Comparison of ENCODE assay signal across 8 cellular contexts in the genomic region with DNA sequence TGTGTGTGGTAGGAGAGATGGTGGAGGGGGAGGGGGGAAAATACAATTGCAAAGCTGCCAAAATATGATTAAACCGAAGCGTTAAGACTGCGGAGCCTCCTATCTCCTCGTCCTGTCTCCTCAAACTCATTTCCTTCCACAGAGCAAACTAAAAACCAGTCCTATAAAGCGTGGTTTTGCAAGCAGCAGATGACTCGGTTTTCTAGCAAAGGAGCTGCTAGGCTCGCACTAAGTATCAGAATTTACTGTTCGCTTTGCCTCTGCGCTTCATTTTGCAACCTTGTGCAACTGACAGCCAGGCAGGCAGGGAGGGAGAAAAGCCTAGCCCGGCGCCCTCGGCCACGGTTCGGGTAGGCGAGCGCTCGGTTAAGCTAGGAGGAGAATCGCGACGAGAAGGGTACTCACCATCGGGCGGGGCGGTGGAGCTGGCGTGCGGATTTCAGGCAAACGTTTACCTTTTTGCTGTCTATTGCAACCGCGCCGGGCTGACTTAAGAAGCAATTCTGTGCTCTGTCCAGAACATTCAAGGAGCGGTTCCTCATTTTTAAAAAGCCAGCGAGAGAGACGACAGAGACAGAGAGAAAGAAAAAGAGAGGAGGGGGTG. TPM values are rescaled to one million over a fixed set of nuclear protein-coding genes. Genes with fewer than 3 reads are reported as not detected.
DNase-seq lines count a peak whose midpoint lies in the region; ATAC-seq and TF ChIP-seq lines count a peak whose summit lies in the region.
"Had no signal": no experiment of that assay in that cellular context is flagged by ENCODE, and none has a peak within 500 bp of the region (broad histone marks: within the 10 kb centered on the region; RNA-seq: fewer than 3 reads in every experiment).

No MANE protein-coding gene starts in this region.

- TF ChIP-seq POLR2A in prostate gland (IDR thresholded peaks at IDR 0.05), result peak; percentile 15

- ATAC-seq in GM21619 (IDR thresholded peaks at IDR 0.05; ENCODE audit: unreplicated experiment) (no peak), HG03196 (IDR thresholded peaks at IDR 0.05; ENCODE audit: unreplicated experiment) (no peak), GM18517 (IDR thresholded peaks at IDR 0.05; ENCODE audit: unreplicated experiment) (no peak)

- CTCF ChIA-PET in HEK293 (lab: Yijun Ruan, JAX), result interaction anchor here (0.6 to 3.1 kb wide), 40 partner anchors 9 to 1848 kb away, joined by 3 to 29 read pairs (median 4); no protein-coding TSS in a partner anchor

- peak overlapping the region; percentile 90 for H3K27ac ChIP-seq in HEK293 (ENCODE audit: extremely low read depth, low read depth, low read length)
- peak overlapping the region; percentile 87 for H3K27ac ChIP-seq in fibroblast of lung (ENCODE audit: insufficient read depth, low read length)
- H3K27ac ChIP-seq in prostate gland, result peak overlapping the region; percentile 83 to 92

- under 1% methylated on average over 32 of the region's 32 CpGs for WGBS in prostate gland

- intact Hi-C loops in prostate gland (cut with DNase I), result loop anchor here (2.0 to 10.0 kb wide), 4 partner anchors 272 to 1162 kb away; no protein-coding TSS in a partner anchor

- H3K9ac ChIP-seq in fibroblast of lung (ENCODE audit: insufficient read depth, low read length), result peak overlapping the region; percentile 81

- H3K36me3 ChIP-seq in HEK293 (ENCODE audit: control insufficient read depth in 2 of 2, insufficient read depth in 1 of 2, low read length in 2 of 2) (no peaks in the 10 kb centered on the region), fibroblast of lung (ENCODE audit: control insufficient read depth, insufficient read depth, low read length) (no peaks in the 10 kb centered on the region), prostate gland (no peaks in the 10 kb centered on the region)

- H3K4me3 ChIP-seq in HEK293 (ENCODE audit: low read depth, low read length), result peak overlapping the region; percentile 60
- peak overlapping the region; percentile 65 to 96 (median 74) for H3K4me3 ChIP-seq in fibroblast of lung (replicated peaks in 1 of 4; ENCODE audit: control extremely low read depth in 1 of 4, insufficient read depth in 1 of 4, low read depth in 3 of 4, low read length in 4 of 4)
- H3K4me3 ChIP-seq in prostate gland, result peak overlapping the region; percentile 42 to 50

- POLR2A ChIA-PET in HEK293 (lab: Yijun Ruan, JAX), result interaction anchor here (0.7 to 2.8 kb wide), 16 partner anchors 9 to 1910 kb away, joined by 3 to 24 read pairs (median 4); no protein-coding TSS in a partner anchor

- H3K79me2 ChIP-seq in fibroblast of lung (ENCODE audit: control insufficient read depth, insufficient read depth, low read length), result peaks cover 92% of the 10 kb centered on the region

- no peaks in the 10 kb centered on the region for H3K9me3 ChIP-seq in HEK293 (ENCODE audit: control insufficient read depth, insufficient read depth, low read depth, low read length)
- H3K9me3 ChIP-seq in fibroblast of lung (ENCODE audit: control insufficient read depth, insufficient read depth, low read depth, low read length), result no peaks in the 10 kb centered on the region
- H3K9me3 ChIP-seq in prostate gland, result no peaks in the 10 kb centered on the region

- H3K4me1 ChIP-seq in HEK293 (ENCODE audit: control insufficient read depth, insufficient read depth, low read length), result peaks cover 11% of the 10 kb centered on the region
- H3K4me1 ChIP-seq in fibroblast of lung (ENCODE audit: control insufficient read depth, extremely low read depth, insufficient read depth, low read length), result peaks cover 9% of the 10 kb centered on the region
- no peaks in the 10 kb centered on the region for H3K4me1 ChIP-seq in prostate gland (replicated peaks)

- no peaks in the 10 kb centered on the region for H4K20me1 ChIP-seq in fibroblast of lung (ENCODE audit: control insufficient read depth, extremely low read depth, insufficient read depth, low read length)

- no peak for TF ChIP-seq CTCF in HEK293 (tag by site-specific recombination; IDR thresholded peaks at IDR 0.05)
- TF ChIP-seq CTCF in fibroblast of lung (conservative IDR thresholded peaks at IDR 0.05 in 1 of 2, IDR thresholded peaks at IDR 0.05 in 1 of 2; ENCODE audit: low read depth in 1 of 2, low read length in 2 of 2), result peak in 1 of 2 donors; percentile 2
- no peak for TF ChIP-seq CTCF in prostate gland (IDR thresholded peaks at IDR 0.05)

- H3K27me3 ChIP-seq in fibroblast of lung (ENCODE audit: control insufficient read depth, insufficient read depth, low read length) (no peaks in the 10 kb centered on the region), prostate gland (replicated peaks; ENCODE audit: insufficient read depth) (no peaks in the 10 kb centered on the region)

- H3K4me2 ChIP-seq in fibroblast of lung (ENCODE audit: extremely low read depth, insufficient read depth, low read length), result peak overlapping the region; percentile 96

- no peak overlapping the region for H2AFZ ChIP-seq in fibroblast of lung (ENCODE audit: low read length)

- DNase-seq in RPMI7951 (ENCODE audit: low read depth) (peak; percentile 62), fibroblast of lung (ENCODE audit: low read depth in 2 of 2) (peak; percentile 60 to 76), prostate gland (ENCODE audit: low spot score) (no peak)
- DNase-seq: activated B cell treated with CpG ODN at 0.5 μM for 24 hours had no signal

TF ChIP-seq in HEK293, 187 proteins besides CTCF, POLR2A, EP300 and RAD21 (continues in another document):
- TF ChIP-seq ZNF629 (tag by site-specific recombination; IDR thresholded peaks at IDR 0.05), result no peak
- TF ChIP-seq ZNF837 (tag by site-specific recombination; IDR thresholded peaks at IDR 0.05), result no peak
- 0 out of 2 replicates have a peak, but pooled peaks have one; percentile 27 for TF ChIP-seq ZNF561 (tag by site-specific recombination; IDR thresholded peaks at IDR 0.05; ENCODE audit: borderline replicate concordance)
- peak; percentile 79; the same call in 1 of the 2 replicates for TF ChIP-seq ZNF341 (tag by site-specific recombination; IDR thresholded peaks at IDR 0.05; ENCODE audit: low read depth)
- no peak for TF ChIP-seq ZNF488 (tag by site-specific recombination; IDR thresholded peaks at IDR 0.05)
- TF ChIP-seq ZSCAN30 (tag by site-specific recombination; IDR thresholded peaks at IDR 0.05), result 0 out of 2 replicates have a peak, but pooled peaks have one; percentile 14
- TF ChIP-seq GLI4 (tag by site-specific recombination; IDR thresholded peaks at IDR 0.05), result no peak
- 0 out of 2 replicates have a peak, but pooled peaks have one; percentile 22 for TF ChIP-seq ZNF501 (tag by site-specific recombination; IDR thresholded peaks at IDR 0.05)
- no peak for TF ChIP-seq INSM2 (tag by site-specific recombination; IDR thresholded peaks at IDR 0.05)
- TF ChIP-seq ZBTB8A (tag by site-specific recombination; IDR thresholded peaks at IDR 0.05), result peak; percentile 21; the same call in 1 of the 2 replicates
- peak; percentile 63 for TF ChIP-seq ZNF335 (tag by site-specific recombination; conservative IDR thresholded peaks at IDR 0.05)
- peak; percentile 63 for TF ChIP-seq ZBTB17 (tag by site-specific recombination; IDR thresholded peaks at IDR 0.05)
- TF ChIP-seq, protein P1, sequence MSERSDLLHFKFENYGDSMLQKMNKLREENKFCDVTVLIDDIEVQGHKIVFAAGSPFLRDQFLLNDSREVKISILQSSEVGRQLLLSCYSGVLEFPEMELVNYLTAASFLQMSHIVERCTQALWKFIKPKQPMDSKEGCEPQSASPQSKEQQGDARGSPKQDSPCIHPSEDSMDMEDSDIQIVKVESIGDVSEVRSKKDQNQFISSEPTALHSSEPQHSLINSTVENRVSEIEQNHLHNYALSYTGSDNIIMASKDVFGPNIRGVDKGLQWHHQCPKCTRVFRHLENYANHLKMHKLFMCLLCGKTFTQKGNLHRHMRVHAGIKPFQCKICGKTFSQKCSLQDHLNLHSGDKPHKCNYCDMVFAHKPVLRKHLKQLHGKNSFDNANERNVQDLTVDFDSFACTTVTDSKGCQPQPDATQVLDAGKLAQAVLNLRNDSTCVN (tag by site-specific recombination; optimal IDR thresholded peaks at IDR 0.05), result peak; percentile 23

RNA-seq across cellular contexts. Expression of gene NR2F2, which starts 3.8 kb away (rescaled TPM):
- 13.2 and 18.7 TPM in 2 replicates for total RNA-seq in RPMI7951 (2014; rRNA removed; shearing (Covaris generic))
- total RNA-seq in fibroblast of lung, result 9.2 and 15.7 TPM in 2 replicates
- 66.5 and 130 TPM in 2 replicates for polyA plus RNA-seq in fibroblast of lung
- 124 and 286 TPM in 2 replicates for polyA plus RNA-seq in fibroblast of lung (2012)
- 78.0 and 158 TPM in 2 replicates for polyA minus RNA-seq in fibroblast of lung (ENCODE audit: low replicate concordance)
- total RNA-seq in prostate gland, result 10 to 100 TPM; 48.7 to 58.1 TPM
- total RNA-seq: activated B cell treated with CpG ODN at 0.5 μM for 24 hours had no signal
